8 cellular contexts compared by ENCODE assay signal in the genomic region with DNA sequence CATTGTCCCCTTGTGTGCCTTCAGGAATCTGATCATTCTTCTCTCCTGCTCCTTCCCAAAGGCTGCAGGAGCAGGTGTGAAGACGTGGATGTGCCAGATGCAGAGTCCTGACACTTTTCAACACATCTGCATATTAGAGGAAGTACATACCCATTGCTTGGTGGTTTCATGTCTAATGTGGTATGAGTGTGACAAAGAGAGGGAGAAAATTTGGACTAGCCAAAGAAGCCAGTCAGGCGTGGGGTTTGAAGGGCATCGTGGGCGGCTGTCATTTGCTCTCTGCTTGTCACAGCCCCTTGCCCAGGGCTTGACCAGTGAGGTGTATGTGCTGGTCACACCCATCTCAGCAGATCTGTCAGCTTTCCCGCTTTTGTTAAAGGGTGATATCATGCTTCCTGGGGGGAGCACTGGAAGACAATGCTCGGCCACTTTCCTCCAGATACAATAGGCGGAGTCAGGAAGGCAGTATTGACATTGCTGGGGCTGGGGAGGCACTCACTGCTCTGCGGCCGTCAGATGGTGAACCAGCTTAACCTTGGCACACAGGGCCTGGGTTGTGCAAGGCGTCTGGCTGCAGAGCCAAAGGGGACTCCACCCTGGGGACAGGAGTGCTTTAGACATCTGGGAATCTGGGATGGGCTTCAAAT. TPM values are rescaled to one million over a fixed set of nuclear protein-coding genes. Genes with fewer than 3 reads are reported as not detected.
DNase-seq lines count a peak whose midpoint lies in the region; TF ChIP-seq lines count a peak whose summit lies in the region.

No MANE protein-coding gene starts in this region.

- H3K9me3 ChIP-seq in MG63 (no peaks in the 10 kb centered on the region), suprapubic skin (no peaks in the 10 kb centered on the region)

- H3K27me3 ChIP-seq in MG63 (no peaks in the 10 kb centered on the region), suprapubic skin (no peaks in the 10 kb centered on the region)

- 42% methylated on average over 10 of the region's 10 CpGs for WGBS in suprapubic skin

- TF ChIP-seq POLR2A in suprapubic skin (IDR thresholded peaks at IDR 0.05), result no peak

- in situ Hi-C loops in astrocyte of the spinal cord (cut with HindIII; ENCODE audit: low sequenced_read_pairs), result no loop called here

- peak overlapping the region; percentile 2 for H3K27ac ChIP-seq in suprapubic skin

- DNase-seq in MG63, result peak; percentile 79
- peak; percentile 44 for DNase-seq in astrocyte of the spinal cord (ENCODE audit: low read depth, low spot score)
- peak; percentile 48 for DNase-seq in iris pigment epithelial cell (ENCODE audit: low read depth)
- peak in 1 of 2 donors; percentile 78 for DNase-seq in suprapubic skin (ENCODE audit: low spot score in 2 of 2)
- DNase-seq in NCI-H187 (lab: John Stamatoyannopoulos, UW), result no peak
- no peak for DNase-seq in mesenteric fat pad (ENCODE audit: low spot score)
- DNase-seq in HUDEP-2 (lab: John Stamatoyannopoulos, UW; ENCODE audit: unreplicated experiment in 76 of 76), result no peak
- DNase-seq in T-helper 1 cell, result no peak

- TF ChIP-seq CTCF in astrocyte of the spinal cord (IDR thresholded peaks at IDR 0.05; ENCODE audit: low read depth, low read length), result no peak
- no peak for TF ChIP-seq CTCF in suprapubic skin (IDR thresholded peaks at IDR 0.05)

- no peaks in the 10 kb centered on the region for H3K4me1 ChIP-seq in suprapubic skin

- no peak for TF ChIP-seq EP300 in suprapubic skin (IDR thresholded peaks at IDR 0.05)

- H3K36me3 ChIP-seq in MG63 (no peaks in the 10 kb centered on the region), suprapubic skin (no peaks in the 10 kb centered on the region)

- H3K4me3 ChIP-seq in MG63 (no peak overlapping the region), astrocyte of the spinal cord (ENCODE audit: low read depth, low read length) (no peak overlapping the region), suprapubic skin (no peak overlapping the region)

RNA-seq across cellular contexts. Expression of a gene that starts 8.6 kb away (rescaled TPM):
- 0.07 and 0.42 TPM in 2 replicates for total RNA-seq in MG63 (2014; rRNA removed; shearing (Covaris generic); ENCODE audit: low replicate concordance)
- total RNA-seq in suprapubic skin (1 to 10 TPM; 2.0 to 7.1 (median 5.2) TPM), mesenteric fat pad (16.3 TPM)

Comparison
In these comparisons a context has a peak if more than half of its experiments do, and no peak if none do; other contexts are left out.
1. DNase-seq: peak in MG63 (single experiment), astrocyte of the spinal cord (single experiment) and iris pigment epithelial cell (single experiment); none in NCI-H187 (0 of 2), mesenteric fat pad (single experiment), HUDEP-2 (0 of 76) and T-helper 1 cell (0 of 5).